Comparison of ENCODE assay signal across 11 cellular contexts in the genomic region with DNA sequence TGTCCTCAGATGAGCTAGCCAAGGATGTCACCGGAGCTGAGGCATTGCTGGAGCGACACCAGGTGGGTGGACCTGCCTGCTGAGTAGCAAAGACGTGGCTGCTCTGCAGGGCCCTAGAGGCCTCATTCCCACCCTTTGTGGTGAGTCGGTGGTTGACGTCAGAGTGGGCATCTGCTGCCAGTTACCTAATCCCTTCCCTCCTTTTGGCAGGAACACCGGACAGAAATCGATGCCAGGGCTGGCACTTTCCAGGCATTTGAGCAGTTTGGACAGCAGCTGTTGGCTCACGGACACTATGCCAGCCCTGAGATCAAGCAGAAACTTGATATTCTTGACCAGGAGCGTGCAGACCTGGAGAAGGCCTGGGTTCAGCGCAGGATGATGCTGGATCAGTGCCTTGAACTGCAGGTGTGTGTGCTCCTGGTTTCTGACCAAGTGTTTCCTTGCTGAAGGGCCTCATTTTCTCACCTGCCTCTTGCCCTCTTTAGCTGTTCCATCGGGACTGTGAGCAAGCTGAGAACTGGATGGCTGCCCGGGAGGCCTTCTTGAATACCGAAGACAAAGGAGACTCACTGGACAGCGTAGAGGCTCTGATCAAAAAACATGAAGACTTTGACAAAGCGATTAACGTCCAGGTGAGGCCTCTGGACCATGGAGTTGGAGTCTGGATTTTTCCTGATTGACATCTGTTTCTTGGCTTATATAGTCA. TPM values are rescaled to one million over a fixed set of nuclear protein-coding genes. Genes with fewer than 3 reads are reported as not detected.
DNase-seq lines count a peak whose midpoint lies in the region; ATAC-seq, FAIRE-seq and TF ChIP-seq lines count a peak whose summit lies in the region.
"Had no signal": no experiment of that assay in that cellular context is flagged by ENCODE, and none has a peak within 500 bp of the region (broad histone marks: within the 10 kb centered on the region; RNA-seq: fewer than 3 reads in every experiment).

No MANE protein-coding gene starts in this region.

- no peak for FAIRE-seq in urothelium cell line (lab: Jason Lieb, UNC)

- no peaks in the 10 kb centered on the region for H3K4me1 ChIP-seq in right cardiac atrium (ENCODE audit: control insufficient read depth, insufficient read depth, low read length)
- H3K4me1 ChIP-seq: left lung had no signal

- WGBS in right cardiac atrium = 65% methylated on average over 16 of the region's 16 CpGs

- no peak overlapping the region for H3K4me3 ChIP-seq in right cardiac atrium (ENCODE audit: low read length)
- H3K4me3 ChIP-seq: left lung had no signal

- no peaks in the 10 kb centered on the region for H3K27me3 ChIP-seq in right cardiac atrium (ENCODE audit: control insufficient read depth, insufficient read depth)
- H3K27me3 ChIP-seq: left lung had no signal

- intact Hi-C loops in right cardiac atrium (cut with DNase I) = no loop called here

- H3K27ac Mint-ChIP-seq in brain = peak overlapping the region in 4 of 5 experiments; percentile 93 to 98 (median 96)
- H3K27ac Mint-ChIP-seq: WTC11 had no signal

- no peaks in the 10 kb centered on the region for H3K9me3 ChIP-seq in right cardiac atrium (ENCODE audit: control insufficient read depth, low read length)
- H3K9me3 ChIP-seq: left lung had no signal

- no peak for TF ChIP-seq CTCF in brain (conservative IDR thresholded peaks at IDR 0.05)

- no peaks in the 10 kb centered on the region for H3K9me3 Mint-ChIP-seq in brain
- H3K9me3 Mint-ChIP-seq: WTC11 had no signal

- ATAC-seq in right cardiac atrium = peak; percentile 92 to 96
- ATAC-seq in GM18519 (IDR thresholded peaks at IDR 0.05; ENCODE audit: low FRiP score, unreplicated experiment) = no peak
- no peak for ATAC-seq in HG03457 (IDR thresholded peaks at IDR 0.05; ENCODE audit: unreplicated experiment)
- ATAC-seq in HG03469 (IDR thresholded peaks at IDR 0.05; ENCODE audit: unreplicated experiment) = no peak
- ATAC-seq: left lung, WTC11 had no signal

- H3K4me3 Mint-ChIP-seq in brain = peak overlapping the region in 1 of 5 experiments; percentile 58
- H3K4me3 Mint-ChIP-seq: WTC11 had no signal

- H3K4me1 Mint-ChIP-seq in brain = peaks cover 5% of the 10 kb centered on the region
- H3K4me1 Mint-ChIP-seq: WTC11 had no signal

- H3K27me3 Mint-ChIP-seq in brain = no peaks in the 10 kb centered on the region

- H3K36me3 Mint-ChIP-seq in brain = peaks cover 89% of the 10 kb centered on the region

- DNase-seq in NCI-H2029 treated with DMSO at 0.1 percent for 48 hours (lab: John Stamatoyannopoulos, UW) (peak; percentile 99), right cardiac atrium (peak; percentile 79 to 87 (median 85)), substantia nigra (lab: John Stamatoyannopoulos, UW) (peak in 42 of 49 donors; percentile 19 to 96 (median 74)), urothelium cell line (ENCODE audit: low spot score) (no peak)
- DNase-seq: NCI-H748 treated with DMSO at 0.1 percent for 48 hours had no signal

- H3K27ac ChIP-seq in right cardiac atrium (ENCODE audit: low read length) (peak overlapping the region; percentile 5), substantia nigra (ENCODE audit: low read depth, low read length, poor library complexity, severe bottlenecking) (no peak overlapping the region)
- H3K27ac ChIP-seq: left lung had no signal

RNA-seq across cellular contexts. Expression of a gene that starts 48.9 kb away (rescaled TPM):
- polyA plus RNA-seq in brain (ENCODE audit: insufficient read depth, low read depth, low replicate concordance) (320 TPM), right cardiac atrium (30.2 TPM)
- 10 to 100 TPM; 13.5 to 25.6 (median 18.5) TPM for total RNA-seq in right cardiac atrium

RNA-seq across cellular contexts. Expression of a gene that starts 55.4 kb away (rescaled TPM):
- polyA plus RNA-seq in brain (ENCODE audit: insufficient read depth, low read depth, low replicate concordance) (822 TPM), right cardiac atrium (154 TPM)
- 100 to 1,000 TPM; 269 to 312 (median 282) TPM for total RNA-seq in right cardiac atrium

Comparison
In these comparisons a context has a peak if more than half of its experiments do, and no peak if none do; other contexts are left out.
1. ATAC-seq: peak in right cardiac atrium (2 of 2); none in GM18519 (single experiment), HG03457 (single experiment) and HG03469 (single experiment).
2. RNA of a gene that starts 48.9 kb away (polyA plus RNA-seq): 320 TPM in brain (single experiment); 30.2 TPM in right cardiac atrium (single experiment); every median in the first group is over 10 times any median in the second.